In genomic region chr17:5486206-5487124, GRCh38 we compare ENCODE assay signal across 1 cellular context.
TF ChIP-seq lines count a peak whose summit lies in the region.

A gene with protein sequence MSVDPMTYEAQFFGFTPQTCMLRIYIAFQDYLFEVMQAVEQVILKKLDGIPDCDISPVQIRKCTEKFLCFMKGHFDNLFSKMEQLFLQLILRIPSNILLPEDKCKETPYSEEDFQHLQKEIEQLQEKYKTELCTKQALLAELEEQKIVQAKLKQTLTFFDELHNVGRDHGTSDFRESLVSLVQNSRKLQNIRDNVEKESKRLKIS (plus strand): TSS chr17:5486566. CDS start chr17:5488863, 2,297 bp downstream.

TF ChIP-seq in HepG2, 621 proteins besides CTCF, POLR2A, EP300 and RAD21 (continued from another document and continues in another):
- TF ChIP-seq ZNF703 (CRISPR knock-in tag; IDR thresholded peaks at IDR 0.05; ENCODE audit: borderline replicate concordance) = peak; percentile 83
- peak; percentile 76 for TF ChIP-seq HOXA3 (CRISPR knock-in tag; IDR thresholded peaks at IDR 0.05)
- TF ChIP-seq, protein P1, sequence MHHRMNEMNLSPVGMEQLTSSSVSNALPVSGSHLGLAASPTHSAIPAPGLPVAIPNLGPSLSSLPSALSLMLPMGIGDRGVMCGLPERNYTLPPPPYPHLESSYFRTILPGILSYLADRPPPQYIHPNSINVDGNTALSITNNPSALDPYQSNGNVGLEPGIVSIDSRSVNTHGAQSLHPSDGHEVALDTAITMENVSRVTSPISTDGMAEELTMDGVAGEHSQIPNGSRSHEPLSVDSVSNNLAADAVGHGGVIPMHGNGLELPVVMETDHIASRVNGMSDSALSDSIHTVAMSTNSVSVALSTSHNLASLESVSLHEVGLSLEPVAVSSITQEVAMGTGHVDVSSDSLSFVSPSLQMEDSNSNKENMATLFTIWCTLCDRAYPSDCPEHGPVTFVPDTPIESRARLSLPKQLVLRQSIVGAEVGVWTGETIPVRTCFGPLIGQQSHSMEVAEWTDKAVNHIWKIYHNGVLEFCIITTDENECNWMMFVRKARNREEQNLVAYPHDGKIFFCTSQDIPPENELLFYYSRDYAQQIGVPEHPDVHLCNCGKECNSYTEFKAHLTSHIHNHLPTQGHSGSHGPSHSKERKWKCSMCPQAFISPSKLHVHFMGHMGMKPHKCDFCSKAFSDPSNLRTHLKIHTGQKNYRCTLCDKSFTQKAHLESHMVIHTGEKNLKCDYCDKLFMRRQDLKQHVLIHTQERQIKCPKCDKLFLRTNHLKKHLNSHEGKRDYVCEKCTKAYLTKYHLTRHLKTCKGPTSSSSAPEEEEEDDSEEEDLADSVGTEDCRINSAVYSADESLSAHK (CRISPR knock-in tag; IDR thresholded peaks at IDR 0.05; ENCODE audit: borderline replicate concordance) = 0 out of 2 replicates have a peak, but pooled peaks have one; percentile 24
- no peak for TF ChIP-seq MAFK (conservative IDR thresholded peaks at IDR 0.05 in 1 of 2, IDR thresholded peaks at IDR 0.05 in 1 of 2; ENCODE audit: low read length in 2 of 2)
- TF ChIP-seq SP2 (CRISPR knock-in tag; IDR thresholded peaks at IDR 0.05) = peak; percentile 77
- no peak for TF ChIP-seq TCF12 (IDR thresholded peaks at IDR 0.05)
- no peak for TF ChIP-seq TCF12 (CRISPR knock-in tag; IDR thresholded peaks at IDR 0.05)
- TF ChIP-seq ZBTB43 (CRISPR knock-in tag; conservative IDR thresholded peaks at IDR 0.05) = no peak
- no peak for TF ChIP-seq ZNF446 (CRISPR knock-in tag; IDR thresholded peaks at IDR 0.05)
- TF ChIP-seq ZHX2 (IDR thresholded peaks at IDR 0.05; ENCODE audit: low read depth) = no peak; the same call in 1 of the 2 replicates
- TF ChIP-seq ZHX2 (CRISPR knock-in tag; IDR thresholded peaks at IDR 0.05; ENCODE audit: borderline replicate concordance) = 0 out of 2 replicates have a peak, but pooled peaks have one; percentile 53
- TF ChIP-seq ZNF569 (CRISPR knock-in tag; IDR thresholded peaks at IDR 0.05; ENCODE audit: borderline replicate concordance) = no peak
- peak; percentile 82 for TF ChIP-seq CREB1 (IDR thresholded peaks at IDR 0.05)
- TF ChIP-seq CREB1 (CRISPR knock-in tag; IDR thresholded peaks at IDR 0.05) = peak; percentile 94
- no peak for TF ChIP-seq ZNF136 (CRISPR knock-in tag; IDR thresholded peaks at IDR 0.05; ENCODE audit: low read depth)
- TF ChIP-seq SRSF4 (IDR thresholded peaks at IDR 0.05; ENCODE audit: low read depth, low read length, poor library complexity, severe bottlenecking) = no peak
- peak; percentile 44; the same call in 1 of the 2 replicates for TF ChIP-seq CCDC6 (CRISPR knock-in tag; IDR thresholded peaks at IDR 0.05)
- TF ChIP-seq ZNF280B (CRISPR knock-in tag; IDR thresholded peaks at IDR 0.05; ENCODE audit: borderline replicate concordance) = peak; percentile 89
- no peak for TF ChIP-seq ZNF615 (CRISPR knock-in tag; IDR thresholded peaks at IDR 0.05; ENCODE audit: borderline replicate concordance)
- no peak for TF ChIP-seq IKZF1 (IDR thresholded peaks at IDR 0.05)
- TF ChIP-seq, protein P2, sequence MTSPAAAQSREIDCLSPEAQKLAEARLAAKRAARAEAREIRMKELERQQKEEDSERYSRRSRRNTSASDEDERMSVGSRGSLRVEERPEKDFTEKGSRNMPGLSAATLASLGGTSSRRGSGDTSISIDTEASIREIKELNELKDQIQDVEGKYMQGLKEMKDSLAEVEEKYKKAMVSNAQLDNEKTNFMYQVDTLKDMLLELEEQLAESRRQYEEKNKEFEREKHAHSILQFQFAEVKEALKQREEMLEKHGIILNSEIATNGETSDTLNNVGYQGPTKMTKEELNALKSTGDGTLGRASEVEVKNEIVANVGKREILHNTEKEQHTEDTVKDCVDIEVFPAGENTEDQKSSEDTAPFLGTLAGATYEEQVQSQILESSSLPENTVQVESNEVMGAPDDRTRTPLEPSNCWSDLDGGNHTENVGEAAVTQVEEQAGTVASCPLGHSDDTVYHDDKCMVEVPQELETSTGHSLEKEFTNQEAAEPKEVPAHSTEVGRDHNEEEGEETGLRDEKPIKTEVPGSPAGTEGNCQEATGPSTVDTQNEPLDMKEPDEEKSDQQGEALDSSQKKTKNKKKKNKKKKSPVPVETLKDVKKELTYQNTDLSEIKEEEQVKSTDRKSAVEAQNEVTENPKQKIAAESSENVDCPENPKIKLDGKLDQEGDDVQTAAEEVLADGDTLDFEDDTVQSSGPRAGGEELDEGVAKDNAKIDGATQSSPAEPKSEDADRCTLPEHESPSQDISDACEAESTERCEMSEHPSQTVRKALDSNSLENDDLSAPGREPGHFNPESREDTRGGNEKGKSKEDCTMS (CRISPR knock-in tag; conservative IDR thresholded peaks at IDR 0.05) = no peak
- TF ChIP-seq, protein P3, sequence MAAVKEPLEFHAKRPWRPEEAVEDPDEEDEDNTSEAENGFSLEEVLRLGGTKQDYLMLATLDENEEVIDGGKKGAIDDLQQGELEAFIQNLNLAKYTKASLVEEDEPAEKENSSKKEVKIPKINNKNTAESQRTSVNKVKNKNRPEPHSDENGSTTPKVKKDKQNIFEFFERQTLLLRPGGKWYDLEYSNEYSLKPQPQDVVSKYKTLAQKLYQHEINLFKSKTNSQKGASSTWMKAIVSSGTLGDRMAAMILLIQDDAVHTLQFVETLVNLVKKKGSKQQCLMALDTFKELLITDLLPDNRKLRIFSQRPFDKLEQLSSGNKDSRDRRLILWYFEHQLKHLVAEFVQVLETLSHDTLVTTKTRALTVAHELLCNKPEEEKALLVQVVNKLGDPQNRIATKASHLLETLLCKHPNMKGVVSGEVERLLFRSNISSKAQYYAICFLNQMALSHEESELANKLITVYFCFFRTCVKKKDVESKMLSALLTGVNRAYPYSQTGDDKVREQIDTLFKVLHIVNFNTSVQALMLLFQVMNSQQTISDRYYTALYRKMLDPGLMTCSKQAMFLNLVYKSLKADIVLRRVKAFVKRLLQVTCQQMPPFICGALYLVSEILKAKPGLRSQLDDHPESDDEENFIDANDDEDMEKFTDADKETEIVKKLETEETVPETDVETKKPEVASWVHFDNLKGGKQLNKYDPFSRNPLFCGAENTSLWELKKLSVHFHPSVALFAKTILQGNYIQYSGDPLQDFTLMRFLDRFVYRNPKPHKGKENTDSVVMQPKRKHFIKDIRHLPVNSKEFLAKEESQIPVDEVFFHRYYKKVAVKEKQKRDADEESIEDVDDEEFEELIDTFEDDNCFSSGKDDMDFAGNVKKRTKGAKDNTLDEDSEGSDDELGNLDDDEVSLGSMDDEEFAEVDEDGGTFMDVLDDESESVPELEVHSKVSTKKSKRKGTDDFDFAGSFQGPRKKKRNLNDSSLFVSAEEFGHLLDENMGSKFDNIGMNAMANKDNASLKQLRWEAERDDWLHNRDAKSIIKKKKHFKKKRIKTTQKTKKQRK (IDR thresholded peaks at IDR 0.05; ENCODE audit: low read length) = no peak
- TF ChIP-seq ZNF572 (CRISPR knock-in tag; IDR thresholded peaks at IDR 0.05) = no peak
- no peak for TF ChIP-seq ZNF562 (CRISPR knock-in tag; IDR thresholded peaks at IDR 0.05; ENCODE audit: borderline replicate concordance)
- no peak for TF ChIP-seq MTA3 (CRISPR knock-in tag; IDR thresholded peaks at IDR 0.05)
- TF ChIP-seq ZNF672 (CRISPR knock-in tag; IDR thresholded peaks at IDR 0.05) = no peak
- TF ChIP-seq GTF2F1 (IDR thresholded peaks at IDR 0.05; ENCODE audit: low read length) = no peak; the same call in 1 of the 2 replicates
- TF ChIP-seq ZNF775 (CRISPR knock-in tag; IDR thresholded peaks at IDR 0.05; ENCODE audit: borderline replicate concordance) = no peak
- no peak for TF ChIP-seq HNF4A (CRISPR knock-in tag; IDR thresholded peaks at IDR 0.05)
- TF ChIP-seq AKNA (CRISPR knock-in tag; IDR thresholded peaks at IDR 0.05; ENCODE audit: borderline replicate concordance) = no peak
